ENCODE assay signal across 1 cellular context in the genomic region with DNA sequence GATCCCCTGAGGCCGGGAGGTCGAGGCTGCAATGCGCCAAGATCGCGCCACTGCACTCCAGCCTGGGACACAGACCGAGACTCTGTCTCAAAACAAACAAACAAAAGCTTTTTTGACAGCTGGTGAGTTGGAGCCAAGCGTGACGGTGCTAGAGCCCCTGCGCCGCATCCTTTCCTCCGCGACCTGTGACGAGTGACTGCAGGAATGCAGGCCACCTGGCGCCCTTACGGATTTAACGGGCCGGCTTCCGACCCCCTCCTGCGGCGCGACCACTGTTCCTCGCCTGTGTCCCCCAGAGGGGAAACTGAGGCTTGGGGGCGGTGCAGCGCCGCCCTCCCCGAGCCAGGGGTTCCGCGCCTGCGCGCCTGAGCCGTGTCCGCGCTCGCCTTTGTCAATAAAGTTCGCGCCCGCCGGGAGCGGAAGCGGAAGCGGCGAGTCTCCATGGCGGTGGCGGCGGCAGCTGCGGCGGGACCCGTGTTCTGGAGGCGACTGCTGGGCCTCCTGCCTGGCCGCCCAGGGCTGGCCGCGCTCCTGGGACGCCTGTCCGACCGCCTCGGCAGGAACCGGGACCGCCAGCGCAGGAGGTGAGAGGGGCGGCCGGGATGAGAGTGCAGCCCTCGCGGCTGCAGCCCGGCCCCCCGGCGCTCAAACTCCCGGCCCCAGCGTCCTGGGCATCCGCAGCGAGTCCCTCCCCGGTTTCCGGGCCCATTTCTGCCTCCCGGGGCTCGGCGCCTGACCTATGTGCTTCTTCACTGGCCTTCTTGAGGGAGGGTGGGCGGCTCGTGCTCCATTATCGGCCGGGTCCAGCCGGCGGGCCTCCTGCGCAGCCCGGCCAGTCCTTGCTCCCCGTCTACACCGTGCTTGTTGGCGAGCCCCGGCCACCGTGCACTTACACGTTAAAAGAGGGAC.
TF ChIP-seq lines count a peak whose summit lies in the region.

A gene with protein sequence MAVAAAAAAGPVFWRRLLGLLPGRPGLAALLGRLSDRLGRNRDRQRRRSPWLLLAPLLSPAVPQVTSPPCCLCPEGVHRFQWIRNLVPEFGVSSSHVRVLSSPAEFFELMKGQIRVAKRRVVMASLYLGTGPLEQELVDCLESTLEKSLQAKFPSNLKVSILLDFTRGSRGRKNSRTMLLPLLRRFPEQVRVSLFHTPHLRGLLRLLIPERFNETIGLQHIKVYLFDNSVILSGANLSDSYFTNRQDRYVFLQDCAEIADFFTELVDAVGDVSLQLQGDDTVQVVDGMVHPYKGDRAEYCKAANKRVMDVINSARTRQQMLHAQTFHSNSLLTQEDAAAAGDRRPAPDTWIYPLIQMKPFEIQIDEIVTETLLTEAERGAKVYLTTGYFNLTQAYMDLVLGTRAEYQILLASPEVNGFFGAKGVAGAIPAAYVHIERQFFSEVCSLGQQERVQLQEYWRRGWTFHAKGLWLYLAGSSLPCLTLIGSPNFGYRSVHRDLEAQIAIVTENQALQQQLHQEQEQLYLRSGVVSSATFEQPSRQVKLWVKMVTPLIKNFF (plus strand): TSS at position 425 of the 909 bp plus-strand sequence. CDS start 17 bp downstream, at position 442.

TF ChIP-seq in K562, 482 proteins besides CTCF, POLR2A, EP300 and RAD21 (continued from another document and continues in another):
- TF ChIP-seq, protein P1, sequence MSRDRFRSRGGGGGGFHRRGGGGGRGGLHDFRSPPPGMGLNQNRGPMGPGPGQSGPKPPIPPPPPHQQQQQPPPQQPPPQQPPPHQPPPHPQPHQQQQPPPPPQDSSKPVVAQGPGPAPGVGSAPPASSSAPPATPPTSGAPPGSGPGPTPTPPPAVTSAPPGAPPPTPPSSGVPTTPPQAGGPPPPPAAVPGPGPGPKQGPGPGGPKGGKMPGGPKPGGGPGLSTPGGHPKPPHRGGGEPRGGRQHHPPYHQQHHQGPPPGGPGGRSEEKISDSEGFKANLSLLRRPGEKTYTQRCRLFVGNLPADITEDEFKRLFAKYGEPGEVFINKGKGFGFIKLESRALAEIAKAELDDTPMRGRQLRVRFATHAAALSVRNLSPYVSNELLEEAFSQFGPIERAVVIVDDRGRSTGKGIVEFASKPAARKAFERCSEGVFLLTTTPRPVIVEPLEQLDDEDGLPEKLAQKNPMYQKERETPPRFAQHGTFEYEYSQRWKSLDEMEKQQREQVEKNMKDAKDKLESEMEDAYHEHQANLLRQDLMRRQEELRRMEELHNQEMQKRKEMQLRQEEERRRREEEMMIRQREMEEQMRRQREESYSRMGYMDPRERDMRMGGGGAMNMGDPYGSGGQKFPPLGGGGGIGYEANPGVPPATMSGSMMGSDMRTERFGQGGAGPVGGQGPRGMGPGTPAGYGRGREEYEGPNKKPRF (IDR thresholded peaks at IDR 0.05; ENCODE audit: low read depth, low read length) = no peak
- TF ChIP-seq FOXK2 (conservative IDR thresholded peaks at IDR 0.05 in 1 of 2, IDR thresholded peaks at IDR 0.05 in 1 of 2; ENCODE audit: low read depth in 2 of 2) (peak in 1 of 2 experiments; percentile 29; a peak in 1 of 4 replicates), ETV1 (tag; conservative IDR thresholded peaks at IDR 0.05; ENCODE audit: low read depth) (peak; percentile 93), ZKSCAN1 (IDR thresholded peaks at IDR 0.05; ENCODE audit: low read depth, low read length) (peak; percentile 97), TARDBP (IDR thresholded peaks at IDR 0.05) (peak; percentile 68; the same call in 1 of the 2 replicates), HNRNPLL (IDR thresholded peaks at IDR 0.05; ENCODE audit: low read depth, low read length, poor library complexity, severe bottlenecking) (peak; percentile 42), BCOR (IDR thresholded peaks at IDR 0.05) (peak; percentile 93), MYC (IDR thresholded peaks at IDR 0.05; ENCODE audit: low read depth, low read length) (peak; percentile 56; the same call in 1 of the 2 replicates), MYC (CRISPR knock-in tag; IDR thresholded peaks at IDR 0.05; ENCODE audit: borderline replicate concordance, low read depth) (peak; percentile 64; the same call in 1 of the 2 replicates), KAT8 (IDR thresholded peaks at IDR 0.05; ENCODE audit: low read depth) (no peak), GATA2 (CRISPR knock-in tag; IDR thresholded peaks at IDR 0.05) (no peak), TEAD1 (CRISPR knock-in tag; IDR thresholded peaks at IDR 0.05) (peak in 1 of 2 experiments; percentile 90; a peak in 2 of 4 replicates), GABPA (tag; conservative IDR thresholded peaks at IDR 0.05; ENCODE audit: low read depth) (peak; percentile 99), ZNF436 (CRISPR knock-in tag; IDR thresholded peaks at IDR 0.05) (no peak), SUPT5H (IDR thresholded peaks at IDR 0.05) (peak; percentile 79), ZNF239 (CRISPR knock-in tag; IDR thresholded peaks at IDR 0.05) (no peak), BRCA1 (IDR thresholded peaks at IDR 0.05) (no peak), BRCA1 (CRISPR knock-in tag; IDR thresholded peaks at IDR 0.05) (no peak), ZBTB1 (CRISPR knock-in tag; IDR thresholded peaks at IDR 0.05; ENCODE audit: borderline replicate concordance, low read depth) (peak; percentile 80), ZFX (CRISPR knock-in tag; IDR thresholded peaks at IDR 0.05) (peak; percentile 83), PTBP1 (IDR thresholded peaks at IDR 0.05; ENCODE audit: low read depth, low read length) (no peak), RBM34 (IDR thresholded peaks at IDR 0.05; ENCODE audit: borderline replicate concordance, insufficient read depth, low read length) (0 out of 2 replicates have a peak, but pooled peaks have one; percentile 59), ZBTB17 (CRISPR knock-in tag; IDR thresholded peaks at IDR 0.05) (no peak), MED1 (CRISPR knock-in tag; IDR thresholded peaks at IDR 0.05; ENCODE audit: borderline replicate concordance) (no peak)
- TF ChIP-seq, protein P2, sequence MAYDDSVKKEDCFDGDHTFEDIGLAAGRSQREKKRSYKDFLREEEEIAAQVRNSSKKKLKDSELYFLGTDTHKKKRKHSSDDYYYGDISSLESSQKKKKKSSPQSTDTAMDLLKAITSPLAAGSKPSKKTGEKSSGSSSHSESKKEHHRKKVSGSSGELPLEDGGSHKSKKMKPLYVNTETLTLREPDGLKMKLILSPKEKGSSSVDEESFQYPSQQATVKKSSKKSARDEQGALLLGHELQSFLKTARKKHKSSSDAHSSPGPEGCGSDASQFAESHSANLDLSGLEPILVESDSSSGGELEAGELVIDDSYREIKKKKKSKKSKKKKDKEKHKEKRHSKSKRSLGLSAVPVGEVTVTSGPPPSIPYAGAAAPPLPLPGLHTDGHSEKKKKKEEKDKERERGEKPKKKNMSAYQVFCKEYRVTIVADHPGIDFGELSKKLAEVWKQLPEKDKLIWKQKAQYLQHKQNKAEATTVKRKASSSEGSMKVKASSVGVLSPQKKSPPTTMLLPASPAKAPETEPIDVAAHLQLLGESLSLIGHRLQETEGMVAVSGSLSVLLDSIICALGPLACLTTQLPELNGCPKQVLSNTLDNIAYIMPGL (CRISPR knock-in tag; IDR thresholded peaks at IDR 0.05) = peak; percentile 75; the same call in 1 of the 2 replicates
- TF ChIP-seq, protein P3, sequence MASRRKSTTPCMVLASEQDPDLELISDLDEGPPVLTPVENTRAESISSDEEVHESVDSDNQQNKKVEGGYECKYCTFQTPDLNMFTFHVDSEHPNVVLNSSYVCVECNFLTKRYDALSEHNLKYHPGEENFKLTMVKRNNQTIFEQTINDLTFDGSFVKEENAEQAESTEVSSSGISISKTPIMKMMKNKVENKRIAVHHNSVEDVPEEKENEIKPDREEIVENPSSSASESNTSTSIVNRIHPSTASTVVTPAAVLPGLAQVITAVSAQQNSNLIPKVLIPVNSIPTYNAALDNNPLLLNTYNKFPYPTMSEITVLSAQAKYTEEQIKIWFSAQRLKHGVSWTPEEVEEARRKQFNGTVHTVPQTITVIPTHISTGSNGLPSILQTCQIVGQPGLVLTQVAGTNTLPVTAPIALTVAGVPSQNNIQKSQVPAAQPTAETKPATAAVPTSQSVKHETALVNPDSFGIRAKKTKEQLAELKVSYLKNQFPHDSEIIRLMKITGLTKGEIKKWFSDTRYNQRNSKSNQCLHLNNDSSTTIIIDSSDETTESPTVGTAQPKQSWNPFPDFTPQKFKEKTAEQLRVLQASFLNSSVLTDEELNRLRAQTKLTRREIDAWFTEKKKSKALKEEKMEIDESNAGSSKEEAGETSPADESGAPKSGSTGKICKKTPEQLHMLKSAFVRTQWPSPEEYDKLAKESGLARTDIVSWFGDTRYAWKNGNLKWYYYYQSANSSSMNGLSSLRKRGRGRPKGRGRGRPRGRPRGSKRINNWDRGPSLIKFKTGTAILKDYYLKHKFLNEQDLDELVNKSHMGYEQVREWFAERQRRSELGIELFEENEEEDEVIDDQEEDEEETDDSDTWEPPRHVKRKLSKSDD (conservative IDR thresholded peaks at IDR 0.05; ENCODE audit: low read length) = 0 out of 2 replicates have a peak, but pooled peaks have one; percentile 26
- TF ChIP-seq, protein P4, sequence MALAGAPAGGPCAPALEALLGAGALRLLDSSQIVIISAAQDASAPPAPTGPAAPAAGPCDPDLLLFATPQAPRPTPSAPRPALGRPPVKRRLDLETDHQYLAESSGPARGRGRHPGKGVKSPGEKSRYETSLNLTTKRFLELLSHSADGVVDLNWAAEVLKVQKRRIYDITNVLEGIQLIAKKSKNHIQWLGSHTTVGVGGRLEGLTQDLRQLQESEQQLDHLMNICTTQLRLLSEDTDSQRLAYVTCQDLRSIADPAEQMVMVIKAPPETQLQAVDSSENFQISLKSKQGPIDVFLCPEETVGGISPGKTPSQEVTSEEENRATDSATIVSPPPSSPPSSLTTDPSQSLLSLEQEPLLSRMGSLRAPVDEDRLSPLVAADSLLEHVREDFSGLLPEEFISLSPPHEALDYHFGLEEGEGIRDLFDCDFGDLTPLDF (CRISPR knock-in tag; IDR thresholded peaks at IDR 0.05) = peak; percentile 78
- TF ChIP-seq, protein P5, sequence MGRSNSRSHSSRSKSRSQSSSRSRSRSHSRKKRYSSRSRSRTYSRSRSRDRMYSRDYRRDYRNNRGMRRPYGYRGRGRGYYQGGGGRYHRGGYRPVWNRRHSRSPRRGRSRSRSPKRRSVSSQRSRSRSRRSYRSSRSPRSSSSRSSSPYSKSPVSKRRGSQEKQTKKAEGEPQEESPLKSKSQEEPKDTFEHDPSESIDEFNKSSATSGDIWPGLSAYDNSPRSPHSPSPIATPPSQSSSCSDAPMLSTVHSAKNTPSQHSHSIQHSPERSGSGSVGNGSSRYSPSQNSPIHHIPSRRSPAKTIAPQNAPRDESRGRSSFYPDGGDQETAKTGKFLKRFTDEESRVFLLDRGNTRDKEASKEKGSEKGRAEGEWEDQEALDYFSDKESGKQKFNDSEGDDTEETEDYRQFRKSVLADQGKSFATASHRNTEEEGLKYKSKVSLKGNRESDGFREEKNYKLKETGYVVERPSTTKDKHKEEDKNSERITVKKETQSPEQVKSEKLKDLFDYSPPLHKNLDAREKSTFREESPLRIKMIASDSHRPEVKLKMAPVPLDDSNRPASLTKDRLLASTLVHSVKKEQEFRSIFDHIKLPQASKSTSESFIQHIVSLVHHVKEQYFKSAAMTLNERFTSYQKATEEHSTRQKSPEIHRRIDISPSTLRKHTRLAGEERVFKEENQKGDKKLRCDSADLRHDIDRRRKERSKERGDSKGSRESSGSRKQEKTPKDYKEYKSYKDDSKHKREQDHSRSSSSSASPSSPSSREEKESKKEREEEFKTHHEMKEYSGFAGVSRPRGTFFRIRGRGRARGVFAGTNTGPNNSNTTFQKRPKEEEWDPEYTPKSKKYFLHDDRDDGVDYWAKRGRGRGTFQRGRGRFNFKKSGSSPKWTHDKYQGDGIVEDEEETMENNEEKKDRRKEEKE (IDR thresholded peaks at IDR 0.05; ENCODE audit: borderline replicate concordance in 1 of 2, control insufficient read depth in 1 of 2, low read depth in 2 of 2, low read length in 1 of 2) = no peak
- TF ChIP-seq, protein P6, sequence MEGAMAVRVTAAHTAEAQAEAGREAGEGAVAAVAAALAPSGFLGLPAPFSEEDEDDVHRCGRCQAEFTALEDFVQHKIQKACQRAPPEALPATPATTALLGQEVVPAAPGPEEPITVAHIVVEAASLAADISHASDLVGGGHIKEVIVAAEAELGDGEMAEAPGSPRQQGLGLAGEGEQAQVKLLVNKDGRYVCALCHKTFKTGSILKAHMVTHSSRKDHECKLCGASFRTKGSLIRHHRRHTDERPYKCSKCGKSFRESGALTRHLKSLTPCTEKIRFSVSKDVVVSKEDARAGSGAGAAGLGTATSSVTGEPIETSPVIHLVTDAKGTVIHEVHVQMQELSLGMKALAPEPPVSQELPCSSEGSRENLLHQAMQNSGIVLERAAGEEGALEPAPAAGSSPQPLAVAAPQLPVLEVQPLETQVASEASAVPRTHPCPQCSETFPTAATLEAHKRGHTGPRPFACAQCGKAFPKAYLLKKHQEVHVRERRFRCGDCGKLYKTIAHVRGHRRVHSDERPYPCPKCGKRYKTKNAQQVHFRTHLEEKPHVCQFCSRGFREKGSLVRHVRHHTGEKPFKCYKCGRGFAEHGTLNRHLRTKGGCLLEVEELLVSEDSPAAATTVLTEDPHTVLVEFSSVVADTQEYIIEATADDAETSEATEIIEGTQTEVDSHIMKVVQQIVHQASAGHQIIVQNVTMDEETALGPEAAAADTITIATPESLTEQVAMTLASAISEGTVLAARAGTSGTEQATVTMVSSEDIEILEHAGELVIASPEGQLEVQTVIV (CRISPR knock-in tag; IDR thresholded peaks at IDR 0.05; ENCODE audit: borderline replicate concordance) = no peak
- TF ChIP-seq, protein P7, sequence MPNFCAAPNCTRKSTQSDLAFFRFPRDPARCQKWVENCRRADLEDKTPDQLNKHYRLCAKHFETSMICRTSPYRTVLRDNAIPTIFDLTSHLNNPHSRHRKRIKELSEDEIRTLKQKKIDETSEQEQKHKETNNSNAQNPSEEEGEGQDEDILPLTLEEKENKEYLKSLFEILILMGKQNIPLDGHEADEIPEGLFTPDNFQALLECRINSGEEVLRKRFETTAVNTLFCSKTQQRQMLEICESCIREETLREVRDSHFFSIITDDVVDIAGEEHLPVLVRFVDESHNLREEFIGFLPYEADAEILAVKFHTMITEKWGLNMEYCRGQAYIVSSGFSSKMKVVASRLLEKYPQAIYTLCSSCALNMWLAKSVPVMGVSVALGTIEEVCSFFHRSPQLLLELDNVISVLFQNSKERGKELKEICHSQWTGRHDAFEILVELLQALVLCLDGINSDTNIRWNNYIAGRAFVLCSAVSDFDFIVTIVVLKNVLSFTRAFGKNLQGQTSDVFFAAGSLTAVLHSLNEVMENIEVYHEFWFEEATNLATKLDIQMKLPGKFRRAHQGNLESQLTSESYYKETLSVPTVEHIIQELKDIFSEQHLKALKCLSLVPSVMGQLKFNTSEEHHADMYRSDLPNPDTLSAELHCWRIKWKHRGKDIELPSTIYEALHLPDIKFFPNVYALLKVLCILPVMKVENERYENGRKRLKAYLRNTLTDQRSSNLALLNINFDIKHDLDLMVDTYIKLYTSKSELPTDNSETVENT (CRISPR knock-in tag; IDR thresholded peaks at IDR 0.05) = 0 out of 2 replicates have a peak, but pooled peaks have one; percentile 41
- TF ChIP-seq, protein P8, sequence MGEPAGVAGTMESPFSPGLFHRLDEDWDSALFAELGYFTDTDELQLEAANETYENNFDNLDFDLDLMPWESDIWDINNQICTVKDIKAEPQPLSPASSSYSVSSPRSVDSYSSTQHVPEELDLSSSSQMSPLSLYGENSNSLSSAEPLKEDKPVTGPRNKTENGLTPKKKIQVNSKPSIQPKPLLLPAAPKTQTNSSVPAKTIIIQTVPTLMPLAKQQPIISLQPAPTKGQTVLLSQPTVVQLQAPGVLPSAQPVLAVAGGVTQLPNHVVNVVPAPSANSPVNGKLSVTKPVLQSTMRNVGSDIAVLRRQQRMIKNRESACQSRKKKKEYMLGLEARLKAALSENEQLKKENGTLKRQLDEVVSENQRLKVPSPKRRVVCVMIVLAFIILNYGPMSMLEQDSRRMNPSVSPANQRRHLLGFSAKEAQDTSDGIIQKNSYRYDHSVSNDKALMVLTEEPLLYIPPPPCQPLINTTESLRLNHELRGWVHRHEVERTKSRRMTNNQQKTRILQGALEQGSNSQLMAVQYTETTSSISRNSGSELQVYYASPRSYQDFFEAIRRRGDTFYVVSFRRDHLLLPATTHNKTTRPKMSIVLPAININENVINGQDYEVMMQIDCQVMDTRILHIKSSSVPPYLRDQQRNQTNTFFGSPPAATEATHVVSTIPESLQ (CRISPR knock-in tag; IDR thresholded peaks at IDR 0.05) = 0 out of 2 replicates have a peak, but pooled peaks have one; percentile 89
